Comparison of ENCODE assay signal across 27 cellular contexts in genomic region chr16:51875834-51876725, GRCh38.
DNase-seq lines count a peak whose midpoint lies in the region; ATAC-seq and TF ChIP-seq lines count a peak whose summit lies in the region.
"Had no signal": no experiment of that assay in that cellular context is flagged by ENCODE, and none has a peak within 500 bp of the region (broad histone marks: within the 10 kb centered on the region; RNA-seq: fewer than 3 reads in every experiment).

No MANE protein-coding gene starts in this region.

- H3K27ac Mint-ChIP-seq in glutamatergic neuron (ENCODE audit: unreplicated experiment) (no peak overlapping the region), neural progenitor cell (peak overlapping the region; percentile 16), CD14-positive monocyte (no peak overlapping the region)
- H3K27ac Mint-ChIP-seq: activated CD8-positive, alpha-beta T cell treated with anti-CD3 and anti-CD28 coated beads for 36 hours; activated naive CD4-positive, alpha-beta T cell treated with anti-CD3 and anti-CD28 coated beads, Interleukin-2, amount 10 ng/mL, durations not matched to agents 7 days and 5 days; CD4-positive, CD25-positive, alpha-beta regulatory T cell; naive thymus-derived CD8-positive, alpha-beta T cell; stimulated activated memory B cell treated with anti-CD40 and anti-IgM and Interleukin-4, amounts not matched to agents 10 μg/mL and 1 μg/mL and 100 μg/mL, for 72 hours had no signal

- H3K4me3 ChIP-seq in SJCRH30 = peak overlapping the region; percentile 36
- no peak overlapping the region for H3K4me3 ChIP-seq in neural progenitor cell
- H3K4me3 ChIP-seq in aorta (ENCODE audit: low read length in 2 of 2) = no peak overlapping the region
- H3K4me3 ChIP-seq: adrenal gland, GM23248, upper lobe of left lung had no signal

- H3K4me1 Mint-ChIP-seq in glutamatergic neuron (ENCODE audit: low read depth, unreplicated experiment) (peaks cover 21% of the 10 kb centered on the region), neural progenitor cell (peaks cover 3% of the 10 kb centered on the region), CD14-positive monocyte (no peaks in the 10 kb centered on the region)
- H3K4me1 Mint-ChIP-seq: activated naive CD4-positive, alpha-beta T cell treated with anti-CD3 and anti-CD28 coated beads, Interleukin-2, amount 10 ng/mL, durations not matched to agents 7 days and 5 days; CD4-positive, CD25-positive, alpha-beta regulatory T cell; naive thymus-derived CD8-positive, alpha-beta T cell; stimulated activated memory B cell treated with anti-CD40 and anti-IgM and Interleukin-4, amounts not matched to agents 10 μg/mL and 1 μg/mL and 100 μg/mL, for 72 hours had no signal

- TF ChIP-seq CTCF in glutamatergic neuron (IDR thresholded peaks at IDR 0.05; ENCODE audit: partially characterized antibody, unreplicated experiment) = no peak
- no peak for TF ChIP-seq CTCF in neural progenitor cell (IDR thresholded peaks at IDR 0.05)
- TF ChIP-seq CTCF in CD14-positive monocyte (IDR thresholded peaks at IDR 0.05) = no peak

- H3K79me2 ChIP-seq in neural progenitor cell (ENCODE audit: low read depth) = no peaks in the 10 kb centered on the region

- no peaks in the 10 kb centered on the region for H3K9me3 ChIP-seq in SJCRH30 (replicated peaks)
- H3K9me3 ChIP-seq in neural progenitor cell (ENCODE audit: low read depth) = no peaks in the 10 kb centered on the region
- no peaks in the 10 kb centered on the region for H3K9me3 ChIP-seq in aorta (ENCODE audit: control insufficient read depth, low read length)
- H3K9me3 ChIP-seq: adrenal gland, upper lobe of left lung had no signal

- WGBS in aorta, 2 donors = 68 to 76% methylated on average over 19 of the region's 19 CpGs

- H3K4me3 Mint-ChIP-seq in glutamatergic neuron (ENCODE audit: unreplicated experiment) = no peak overlapping the region
- no peak overlapping the region for H3K4me3 Mint-ChIP-seq in neural progenitor cell
- no peak overlapping the region for H3K4me3 Mint-ChIP-seq in CD14-positive monocyte
- H3K4me3 Mint-ChIP-seq: activated CD8-positive, alpha-beta T cell treated with anti-CD3 and anti-CD28 coated beads for 36 hours; activated naive CD4-positive, alpha-beta T cell treated with anti-CD3 and anti-CD28 coated beads, Interleukin-2, amount 10 ng/mL, durations not matched to agents 7 days and 5 days; brain; CD4-positive, CD25-positive, alpha-beta regulatory T cell; naive thymus-derived CD8-positive, alpha-beta T cell; stimulated activated memory B cell treated with anti-CD40 and anti-IgM and Interleukin-4, amounts not matched to agents 10 μg/mL and 1 μg/mL and 100 μg/mL, for 72 hours had no signal

- no peaks in the 10 kb centered on the region for H3F3A ChIP-seq in neural progenitor cell (ENCODE audit: low read depth)

- H3K9me3 Mint-ChIP-seq in glutamatergic neuron (ENCODE audit: unreplicated experiment) (peaks cover 2% of the 10 kb centered on the region), neural progenitor cell (no peaks in the 10 kb centered on the region), CD14-positive monocyte (peaks cover 0 to 9% (median 1%) of the 10 kb centered on the region in 7 donors)

- peaks cover 51% of the 10 kb centered on the region for H3K4me1 ChIP-seq in SJCRH30
- H3K4me1 ChIP-seq in neural progenitor cell = peaks cover 11% of the 10 kb centered on the region
- H3K4me1 ChIP-seq in aorta (ENCODE audit: control insufficient read depth in 1 of 2, insufficient read depth in 2 of 2, low read length in 2 of 2) = no peaks in the 10 kb centered on the region
- H3K4me1 ChIP-seq: adrenal gland had no signal

- no peaks in the 10 kb centered on the region for H3K27me3 ChIP-seq in SJCRH30
- no peaks in the 10 kb centered on the region for H3K27me3 ChIP-seq in neural progenitor cell
- no peaks in the 10 kb centered on the region for H3K27me3 ChIP-seq in aorta (ENCODE audit: control insufficient read depth in 1 of 2, insufficient read depth in 2 of 2, low read length in 1 of 2)
- H3K27me3 ChIP-seq: adrenal gland, upper lobe of left lung had no signal

- H3K27ac ChIP-seq in SJCRH30 = peak overlapping the region; percentile 90
- H3K27ac ChIP-seq in neural progenitor cell = no peak overlapping the region
- H3K27ac ChIP-seq in aorta (ENCODE audit: low read depth in 1 of 2, low read length in 2 of 2) = no peak overlapping the region
- H3K27ac ChIP-seq: adrenal gland, GM23248, upper lobe of left lung had no signal

- intact Hi-C loops in aorta (cut with DNase I) = no loop called here
- intact Hi-C loops in CD14-positive monocyte (cut with micrococcal nuclease) = loop anchor here in 1 of 2 donors (10.0 kb wide), 1 partner anchor 59 kb away; no protein-coding TSS in a partner anchor

- DNase-seq in D341Med (ENCODE audit: low spot score) (peak; percentile 20), SJCRH30 (peak; percentile 72), glutamatergic neuron (peak; percentile 28), neural progenitor cell (ENCODE audit: low spot score) (peak; percentile 31), aorta (no peak), cerebellum (ENCODE audit: low spot score) (no peak), HuH-7.5 (ENCODE audit: low spot score) (no peak), CD14-positive monocyte (ENCODE audit: low spot score) (no peak)
- DNase-seq: activated CD8-positive, alpha-beta memory T cell treated with anti-CD3 and anti-CD28 coated beads, Interleukin-2, amount 50 U/mL, for 48 hours; activated CD8-positive, alpha-beta T cell treated with anti-CD3 and anti-CD28 coated beads for 36 hours; activated naive CD4-positive, alpha-beta T cell treated with anti-CD3 and anti-CD28 coated beads, Interleukin-2, amount 10 ng/mL, durations not matched to agents 7 days and 5 days; adrenal gland; Calu3; CD4-positive, CD25-positive, alpha-beta regulatory T cell; GM23248; kidney; midbrain; naive thymus-derived CD8-positive, alpha-beta T cell; NCI-H1436; NCI-H226; NCI-H69; PC-3; substantia nigra had no signal

- no peaks in the 10 kb centered on the region for H3K36me3 Mint-ChIP-seq in glutamatergic neuron (ENCODE audit: unreplicated experiment)
- no peaks in the 10 kb centered on the region for H3K36me3 Mint-ChIP-seq in neural progenitor cell
- H3K36me3 Mint-ChIP-seq in CD14-positive monocyte = no peaks in the 10 kb centered on the region
- H3K36me3 Mint-ChIP-seq: activated naive CD4-positive, alpha-beta T cell treated with anti-CD3 and anti-CD28 coated beads, Interleukin-2, amount 10 ng/mL, durations not matched to agents 7 days and 5 days; brain; CD4-positive, CD25-positive, alpha-beta regulatory T cell; naive thymus-derived CD8-positive, alpha-beta T cell; stimulated activated memory B cell treated with anti-CD40 and anti-IgM and Interleukin-4, amounts not matched to agents 10 μg/mL and 1 μg/mL and 100 μg/mL, for 72 hours had no signal

- H3K36me3 ChIP-seq in SJCRH30 (no peaks in the 10 kb centered on the region), neural progenitor cell (no peaks in the 10 kb centered on the region), aorta (ENCODE audit: control insufficient read depth in 1 of 2, insufficient read depth in 2 of 2, low read length in 1 of 2) (no peaks in the 10 kb centered on the region)
- H3K36me3 ChIP-seq: adrenal gland, upper lobe of left lung had no signal

- no peak overlapping the region for H3K9ac ChIP-seq in neural progenitor cell
- H3K9ac ChIP-seq: GM23248 had no signal

- peak overlapping the region; percentile 70 for H2AFZ ChIP-seq in neural progenitor cell (replicated peaks)
- H2AFZ ChIP-seq: GM23248 had no signal

- no peaks in the 10 kb centered on the region for H4K20me1 ChIP-seq in neural progenitor cell (ENCODE audit: low read depth)

- ATAC-seq in aorta (ENCODE audit: low FRiP score) = no peak
- ATAC-seq: activated CD8-positive, alpha-beta T cell treated with anti-CD3 and anti-CD28 coated beads for 36 hours; naive thymus-derived CD8-positive, alpha-beta T cell; PC-3; Right ventricle myocardium inferior; stimulated activated memory B cell treated with anti-CD40 and anti-IgM and Interleukin-4, amounts not matched to agents 10 μg/mL and 1 μg/mL and 100 μg/mL, for 72 hours had no signal

- H3K27me3 Mint-ChIP-seq in glutamatergic neuron (ENCODE audit: unreplicated experiment) = no peaks in the 10 kb centered on the region
- H3K27me3 Mint-ChIP-seq in neural progenitor cell (ENCODE audit: insufficient read depth, low read depth) = peaks cover 4% of the 10 kb centered on the region
- peaks cover 0 to 1% (median 1%) of the 10 kb centered on the region in 3 donors for H3K27me3 Mint-ChIP-seq in CD14-positive monocyte (ENCODE audit: low read depth in 3 of 3)
- H3K27me3 Mint-ChIP-seq: activated CD8-positive, alpha-beta T cell treated with anti-CD3 and anti-CD28 coated beads for 36 hours; activated naive CD4-positive, alpha-beta T cell treated with anti-CD3 and anti-CD28 coated beads, Interleukin-2, amount 10 ng/mL, durations not matched to agents 7 days and 5 days; CD4-positive, CD25-positive, alpha-beta regulatory T cell; naive thymus-derived CD8-positive, alpha-beta T cell; stimulated activated memory B cell treated with anti-CD40 and anti-IgM and Interleukin-4, amounts not matched to agents 10 μg/mL and 1 μg/mL and 100 μg/mL, for 72 hours had no signal

- peak overlapping the region; percentile 43 for H3K4me2 ChIP-seq in neural progenitor cell

Comparison
In these comparisons a context has a peak if more than half of its experiments do, and no peak if none do; other contexts are left out.
1. DNase-seq: peak in D341Med (single experiment), SJCRH30 (2 of 2), glutamatergic neuron (single experiment) and neural progenitor cell (single experiment); none in aorta (0 of 2), cerebellum (single experiment), HuH-7.5 (single experiment) and CD14-positive monocyte (single experiment).